ENCODE assay signal across 8 cellular contexts in genomic region chr2:1817256-1818127, GRCh38.
A peak's percentile ranks its signal among the peaks of the same experiment; 100 is the strongest.
DNase-seq lines count a peak whose midpoint lies in the region; ATAC-seq and TF ChIP-seq lines count a peak whose summit lies in the region.

No MANE protein-coding gene starts in this region.

- H3K4me1 ChIP-seq in NT2/D1 (ENCODE audit: insufficient read depth, insufficient read length) = peaks cover 8% of the 10 kb centered on the region

- no peaks in the 10 kb centered on the region for H3K79me2 ChIP-seq in neural cell (replicated peaks; ENCODE audit: insufficient read depth, low read length)

- H3K36me3 Mint-ChIP-seq in activated T-helper 17 cell treated with anti-CD3 and anti-CD28 coated beads, Interleukin-2, amount 50 U/mL, for 72 hours (ENCODE audit: low read depth) = no peaks in the 10 kb centered on the region

- no peak overlapping the region for H3K4me2 ChIP-seq in neural cell (ENCODE audit: low read length)

- H2AFZ ChIP-seq in neural cell (ENCODE audit: low read depth, low read length) = no peak overlapping the region

- H3K9me2 ChIP-seq in neural cell (ENCODE audit: insufficient read depth, low read length) = no peaks in the 10 kb centered on the region

- H3K27me3 ChIP-seq in NT2/D1 (ENCODE audit: insufficient read depth, insufficient read length) (no peaks in the 10 kb centered on the region), neural cell (ENCODE audit: insufficient read depth, low read depth, low read length) (no peaks in the 10 kb centered on the region)

- H4K20me1 ChIP-seq in neural cell (ENCODE audit: insufficient read depth) = no peaks in the 10 kb centered on the region

- H3K4me3 ChIP-seq in NT2/D1 (ENCODE audit: insufficient read length, low read depth) (no peak overlapping the region), fibroblast of the aortic adventitia (ENCODE audit: low read depth, low read length) (peak overlapping the region; percentile 31), neural cell (ENCODE audit: low read length) (no peak overlapping the region)

- H3K27ac ChIP-seq in 22Rv1 (no peak overlapping the region), neural cell (ENCODE audit: low read length) (no peak overlapping the region)

- peak; percentile 27 for DNase-seq in NT2/D1 (ENCODE audit: low read depth, low spot score)
- peak; percentile 98 for DNase-seq in fibroblast of the aortic adventitia (ENCODE audit: low read depth)
- peak; percentile 10 for DNase-seq in stimulated activated naive CD4-positive, alpha-beta T cell treated with Interleukin-2 at 50 U/mL for 16 hours (lab: John Stamatoyannopoulos, UW)

- no peak overlapping the region for H3K4me3 Mint-ChIP-seq in activated T-helper 17 cell treated with anti-CD3 and anti-CD28 coated beads, Interleukin-2, amount 50 U/mL, for 72 hours

- TF ChIP-seq EP300 in neural cell (conservative IDR thresholded peaks at IDR 0.05; ENCODE audit: poor library complexity, severe bottlenecking) = no peak

- no peaks in the 10 kb centered on the region for H3K9me3 ChIP-seq in NT2/D1 (ENCODE audit: insufficient read depth, low read length)
- no peaks in the 10 kb centered on the region for H3K9me3 ChIP-seq in neural cell (ENCODE audit: low read length)

- no peaks in the 10 kb centered on the region for H3K4me1 Mint-ChIP-seq in activated T-helper 17 cell treated with anti-CD3 and anti-CD28 coated beads, Interleukin-2, amount 50 U/mL, for 72 hours

- TF ChIP-seq RAD21 in neural cell (conservative IDR thresholded peaks at IDR 0.05) = peak; percentile 72

- ATAC-seq in GM18502 (IDR thresholded peaks at IDR 0.05; ENCODE audit: poor library complexity, unreplicated experiment) = peak; percentile 93
- peak; percentile 90 for ATAC-seq in HG02981 (IDR thresholded peaks at IDR 0.05; ENCODE audit: unreplicated experiment)
- ATAC-seq in activated T-helper 17 cell treated with anti-CD3 and anti-CD28 coated beads, Interleukin-2, amount 50 U/mL, for 72 hours (replicated peaks) = peak; percentile 80

- H3K36me3 ChIP-seq in NT2/D1 (ENCODE audit: insufficient read depth, insufficient read length, low read length) = no peaks in the 10 kb centered on the region
- peaks cover 5% of the 10 kb centered on the region for H3K36me3 ChIP-seq in neural cell (ENCODE audit: insufficient read depth, low read length)

- H3K9ac ChIP-seq in NT2/D1 (ENCODE audit: insufficient read length, low read depth) (no peak overlapping the region), neural cell (ENCODE audit: low read length) (no peak overlapping the region)

- no peaks in the 10 kb centered on the region for H3K27me3 Mint-ChIP-seq in activated T-helper 17 cell treated with anti-CD3 and anti-CD28 coated beads, Interleukin-2, amount 50 U/mL, for 72 hours

- no peaks in the 10 kb centered on the region for H3K9me3 Mint-ChIP-seq in activated T-helper 17 cell treated with anti-CD3 and anti-CD28 coated beads, Interleukin-2, amount 50 U/mL, for 72 hours

- TF ChIP-seq CTCF in 22Rv1 (IDR thresholded peaks at IDR 0.05) (peak; percentile 97), fibroblast of the aortic adventitia (IDR thresholded peaks at IDR 0.05; ENCODE audit: insufficient read depth, low read length) (peak; percentile 97), neural cell (IDR thresholded peaks at IDR 0.05; ENCODE audit: poor library complexity, severe bottlenecking) (peak; percentile 85)

- no peak overlapping the region for H3K27ac Mint-ChIP-seq in activated T-helper 17 cell treated with anti-CD3 and anti-CD28 coated beads, Interleukin-2, amount 50 U/mL, for 72 hours

- H3F3A ChIP-seq in neural cell (ENCODE audit: insufficient read depth, low read length, poor library complexity, severe bottlenecking) = no peaks in the 10 kb centered on the region

TF ChIP-seq in neural cell, 6 proteins besides CTCF, POLR2A, EP300 and RAD21:
- peak; percentile 72 for TF ChIP-seq SMC3 (conservative IDR thresholded peaks at IDR 0.05; ENCODE audit: poor library complexity)
- no peak for TF ChIP-seq MXI1 (conservative IDR thresholded peaks at IDR 0.05; ENCODE audit: poor library complexity, severe bottlenecking)

Comparison
In these comparisons a context has a peak if more than half of its experiments do, and no peak if none do; other contexts are left out.
1. DNase-seq: peak in every context shown above with its lines; median percentile 98 in fibroblast of the aortic adventitia; 27 in NT2/D1; 10 in stimulated activated naive CD4-positive, alpha-beta T cell treated with Interleukin-2 at 50 U/mL for 16 hours.